Comparison of ENCODE assay signal across 8 cellular contexts in genomic region chr20:62791301-62792181, GRCh38. TPM values are rescaled to one million over a fixed set of nuclear protein-coding genes. Genes with fewer than 3 reads are reported as not detected.
A peak's percentile ranks its signal among the peaks of the same experiment; 100 is the strongest.
DNase-seq lines count a peak whose midpoint lies in the region; ATAC-seq, FAIRE-seq and TF ChIP-seq lines count a peak whose summit lies in the region.

No MANE protein-coding gene starts in this region.

- H3K79me2 ChIP-seq in Loucy (ENCODE audit: insufficient read depth, low read length) (no peaks in the 10 kb centered on the region), fibroblast of lung (ENCODE audit: control insufficient read depth, insufficient read depth, low read length) (no peaks in the 10 kb centered on the region), neural cell (replicated peaks; ENCODE audit: insufficient read depth, low read length) (no peaks in the 10 kb centered on the region)

- peak; percentile 86 for DNase-seq in DMS79 (lab: John Stamatoyannopoulos, UW)
- DNase-seq in RCC 7860 (ENCODE audit: low spot score): peak; percentile 84
- DNase-seq in activated T-cell treated with anti-CD3 and anti-CD28 coated beads, Interleukin-2, amount 50 U/mL, for 4 hours: peak; percentile 70
- peak; percentile 81 to 92 for DNase-seq in fibroblast of lung (ENCODE audit: low read depth in 2 of 2)
- peak; percentile 32 to 92 (median 82) for DNase-seq in substantia nigra (lab: John Stamatoyannopoulos, UW)

- H3K9me2 ChIP-seq in Loucy (replicated peaks; ENCODE audit: low read depth, low read length) (no peaks in the 10 kb centered on the region), neural cell (ENCODE audit: insufficient read depth, low read length) (no peaks in the 10 kb centered on the region)

- peak; percentile 99 for TF ChIP-seq RAD21 in neural cell (conservative IDR thresholded peaks at IDR 0.05)

- H3K9me3 Mint-ChIP-seq in activated T-cell treated with anti-CD3 and anti-CD28 coated beads, Interleukin-2, amount 50 U/mL, for 4 hours: no peaks in the 10 kb centered on the region

- H3K36me3 Mint-ChIP-seq in activated T-cell treated with anti-CD3 and anti-CD28 coated beads, Interleukin-2, amount 50 U/mL, for 4 hours (ENCODE audit: insufficient read depth): no peaks in the 10 kb centered on the region

- H3K36me3 ChIP-seq in Loucy (ENCODE audit: insufficient read depth, low read length) (no peaks in the 10 kb centered on the region), fibroblast of lung (ENCODE audit: control insufficient read depth, insufficient read depth, low read length) (no peaks in the 10 kb centered on the region), neural cell (ENCODE audit: insufficient read depth, low read length) (no peaks in the 10 kb centered on the region)

- no peak overlapping the region for H3K9ac ChIP-seq in Loucy (ENCODE audit: low read depth, low read length, poor library complexity, severe bottlenecking)
- H3K9ac ChIP-seq in fibroblast of lung (ENCODE audit: insufficient read depth, low read length): no peak overlapping the region
- H3K9ac ChIP-seq in neural cell (ENCODE audit: low read length): no peak overlapping the region

- H3F3A ChIP-seq in Loucy (ENCODE audit: low read depth) (peaks cover 3% of the 10 kb centered on the region; the same call in 1 of the 2 replicates), neural cell (ENCODE audit: insufficient read depth, low read length, poor library complexity, severe bottlenecking) (no peaks in the 10 kb centered on the region)

- H3K4me1 Mint-ChIP-seq in activated T-cell treated with anti-CD3 and anti-CD28 coated beads, Interleukin-2, amount 50 U/mL, for 4 hours (ENCODE audit: low read depth): peaks cover 30% of the 10 kb centered on the region

- H4K20me1 ChIP-seq in Loucy (ENCODE audit: insufficient read depth, low read length, poor library complexity, severe bottlenecking) (no peaks in the 10 kb centered on the region), fibroblast of lung (ENCODE audit: control insufficient read depth, extremely low read depth, insufficient read depth, low read length) (no peaks in the 10 kb centered on the region), neural cell (ENCODE audit: insufficient read depth) (no peaks in the 10 kb centered on the region)

- H2AFZ ChIP-seq in Loucy (ENCODE audit: low read length): 0 out of 2 replicates have a peak overlapping the region, but pooled peaks have one; percentile 59
- H2AFZ ChIP-seq in fibroblast of lung (ENCODE audit: low read length): no peak overlapping the region
- H2AFZ ChIP-seq in neural cell (ENCODE audit: low read depth, low read length): no peak overlapping the region

- H3K4me3 ChIP-seq in Loucy (ENCODE audit: low read length, poor library complexity, severe bottlenecking): no peak overlapping the region
- H3K4me3 ChIP-seq in fibroblast of lung (replicated peaks in 1 of 4; ENCODE audit: control extremely low read depth in 1 of 4, insufficient read depth in 1 of 4, low read depth in 3 of 4, low read length in 4 of 4): no peak overlapping the region
- no peak overlapping the region for H3K4me3 ChIP-seq in neural cell (ENCODE audit: low read length)

- H3K9me3 ChIP-seq in Loucy (ENCODE audit: insufficient read depth, low read depth, low read length) (no peaks in the 10 kb centered on the region), fibroblast of lung (ENCODE audit: control insufficient read depth, insufficient read depth, low read depth, low read length) (no peaks in the 10 kb centered on the region), neural cell (ENCODE audit: low read length) (no peaks in the 10 kb centered on the region)

- TF ChIP-seq EP300 in neural cell (conservative IDR thresholded peaks at IDR 0.05; ENCODE audit: poor library complexity, severe bottlenecking): no peak

- no peak overlapping the region for H3K4me3 Mint-ChIP-seq in activated T-cell treated with anti-CD3 and anti-CD28 coated beads, Interleukin-2, amount 50 U/mL, for 4 hours

- peaks cover 16% of the 10 kb centered on the region for H3K4me1 ChIP-seq in Loucy (ENCODE audit: insufficient read depth, low read length, poor library complexity, severe bottlenecking)
- H3K4me1 ChIP-seq in fibroblast of lung (ENCODE audit: control insufficient read depth, extremely low read depth, insufficient read depth, low read length): peaks cover 21% of the 10 kb centered on the region

- peak; percentile 99 for TF ChIP-seq CTCF in Loucy (conservative IDR thresholded peaks at IDR 0.05; ENCODE audit: low read length)
- peak; percentile 84 to 93 for TF ChIP-seq CTCF in fibroblast of lung (conservative IDR thresholded peaks at IDR 0.05 in 1 of 2, IDR thresholded peaks at IDR 0.05 in 1 of 2; ENCODE audit: low read depth in 1 of 2, low read length in 2 of 2)
- TF ChIP-seq CTCF in neural cell (IDR thresholded peaks at IDR 0.05; ENCODE audit: poor library complexity, severe bottlenecking): peak; percentile 99

- H3K27me3 ChIP-seq in Loucy (ENCODE audit: insufficient read depth, low read length, poor library complexity, severe bottlenecking) (no peaks in the 10 kb centered on the region), fibroblast of lung (ENCODE audit: control insufficient read depth, insufficient read depth, low read length) (peaks cover 10% of the 10 kb centered on the region), neural cell (ENCODE audit: insufficient read depth, low read depth, low read length) (no peaks in the 10 kb centered on the region)

- peak; percentile 18 to 28 for ATAC-seq in activated T-cell treated with anti-CD3 and anti-CD28 coated beads, Interleukin-2, amount 50 U/mL, for 4 hours
- ATAC-seq in GM19452 (IDR thresholded peaks at IDR 0.05; ENCODE audit: unreplicated experiment): no peak

- H3K27me3 Mint-ChIP-seq in activated T-cell treated with anti-CD3 and anti-CD28 coated beads, Interleukin-2, amount 50 U/mL, for 4 hours (ENCODE audit: low read depth): no peaks in the 10 kb centered on the region

- H3K27ac ChIP-seq in fibroblast of lung (ENCODE audit: insufficient read depth, low read length) (peak overlapping the region; percentile 60), neural cell (ENCODE audit: low read length) (no peak overlapping the region), substantia nigra (ENCODE audit: low read depth, low read length, poor library complexity, severe bottlenecking) (peak overlapping the region; percentile 4)

- no peak for FAIRE-seq in RCC 7860 (lab: Jason Lieb, UNC)

- H3K4me2 ChIP-seq in Loucy (ENCODE audit: low read depth, low read length, poor library complexity, severe bottlenecking) (peak overlapping the region; percentile 44), fibroblast of lung (ENCODE audit: extremely low read depth, insufficient read depth, low read length) (peak overlapping the region; percentile 37), neural cell (ENCODE audit: low read length) (no peak overlapping the region)

TF ChIP-seq in neural cell, 6 proteins besides CTCF, POLR2A, EP300 and RAD21 (continues in another document):
- TF ChIP-seq SMC3 (conservative IDR thresholded peaks at IDR 0.05; ENCODE audit: poor library complexity) (peak; percentile 99), REST (IDR thresholded peaks at IDR 0.05; ENCODE audit: borderline replicate concordance) (no peak), TAF1 (IDR thresholded peaks at IDR 0.05; ENCODE audit: low read depth) (no peak), MXI1 (conservative IDR thresholded peaks at IDR 0.05; ENCODE audit: poor library complexity, severe bottlenecking) (peak; percentile 83), EZH2 (IDR thresholded peaks at IDR 0.05; ENCODE audit: borderline replicate concordance, insufficient read depth, low read length, poor library complexity, severe bottlenecking) (no peak)

RNA-seq across cellular contexts. Expression of gene MRGBP, which starts 4.7 kb away (rescaled TPM):
- total RNA-seq in activated T-cell treated with anti-CD3 and anti-CD28 coated beads, Interleukin-2, amount 50 U/mL, for 4 hours: 10 to 100 TPM; 14.5 to 18.3 (median 18.1) TPM
- 18.5 and 20.3 TPM in 2 replicates for total RNA-seq in fibroblast of lung
- polyA plus RNA-seq in fibroblast of lung (13.1 and 15.2 TPM in 2 replicates), neural cell (20.1 and 24.1 TPM in 2 replicates)
- polyA plus RNA-seq in fibroblast of lung (2012): 12.6 and 17.4 TPM in 2 replicates
- polyA minus RNA-seq in fibroblast of lung (ENCODE audit: low replicate concordance) (4.7 and 17.0 TPM in 2 replicates), neural cell (23.3 and 24.1 TPM in 2 replicates)

RNA-seq across cellular contexts. Expression of gene OGFR, which starts 13.1 kb away (rescaled TPM):
- total RNA-seq in activated T-cell treated with anti-CD3 and anti-CD28 coated beads, Interleukin-2, amount 50 U/mL, for 4 hours: 10 to 100 TPM; 45.8 to 57.9 (median 53.9) TPM
- 30.8 and 34.0 TPM in 2 replicates for total RNA-seq in fibroblast of lung
- 19.7 and 25.9 TPM in 2 replicates for polyA plus RNA-seq in fibroblast of lung
- 29.3 and 39.7 TPM in 2 replicates for polyA plus RNA-seq in fibroblast of lung (2012)
- 7.3 and 8.1 TPM in 2 replicates for polyA minus RNA-seq in fibroblast of lung (ENCODE audit: low replicate concordance)
- 15.6 and 23.3 TPM in 2 replicates for polyA plus RNA-seq in neural cell
- 22.3 and 26.5 TPM in 2 replicates for polyA minus RNA-seq in neural cell

RNA-seq across cellular contexts. Expression of gene COL9A3, which starts 25.3 kb away (rescaled TPM):
- under 1 TPM; 0.10 to 0.33 (median 0.21) TPM for total RNA-seq in activated T-cell treated with anti-CD3 and anti-CD28 coated beads, Interleukin-2, amount 50 U/mL, for 4 hours
- total RNA-seq in fibroblast of lung: 0.17 and 1.3 TPM in 2 replicates
- polyA plus RNA-seq in fibroblast of lung (0.17 and 0.59 TPM in 2 replicates), neural cell (1.0 and 3.1 TPM in 2 replicates)
- polyA plus RNA-seq in fibroblast of lung (2012): 0.49 and 1.3 TPM in 2 replicates
- polyA minus RNA-seq in fibroblast of lung (ENCODE audit: low replicate concordance) (not detected in 2 replicates), neural cell (0.58 TPM in 1 of 2 replicates, not detected in the other)
